ENCODE assay signal across 8 cellular contexts in the genomic region with DNA sequence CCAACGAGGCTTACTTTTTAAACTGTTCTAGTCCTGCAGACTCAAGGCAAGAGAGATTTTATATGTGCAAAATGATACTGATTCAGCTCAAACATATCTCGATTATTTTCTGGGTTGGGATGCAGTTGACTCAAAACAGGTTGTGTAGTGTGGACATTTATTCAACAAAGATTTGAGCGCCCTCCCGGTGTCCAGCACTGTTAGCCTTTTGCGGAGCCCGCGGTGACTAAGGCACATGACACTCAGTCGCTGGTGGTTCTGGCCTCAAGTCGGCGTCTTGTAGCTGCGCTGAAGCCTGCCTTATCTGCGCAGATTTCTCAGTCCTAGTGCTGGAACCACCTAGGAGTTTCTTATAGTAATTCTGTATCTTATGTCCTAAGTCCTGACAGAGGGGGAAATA. TPM values are rescaled to one million over a fixed set of nuclear protein-coding genes. Genes with fewer than 3 reads are reported as not detected.
DNase-seq lines count a peak whose midpoint lies in the region; ATAC-seq and TF ChIP-seq lines count a peak whose summit lies in the region.

No MANE protein-coding gene starts in this region.

- H3K36me3 Mint-ChIP-seq in T-helper 2 cell treated with Interferon-gamma antibody and Interleukin-4, amounts not matched to agents 5 μg/mL and 100 μg/mL, for 36 hours (ENCODE audit: low read depth): peaks cover 1% of the 10 kb centered on the region

- H3K27ac Mint-ChIP-seq in T-helper 2 cell treated with Interferon-gamma antibody and Interleukin-4, amounts not matched to agents 5 μg/mL and 100 μg/mL, for 36 hours: no peak overlapping the region

- H3K9me3 Mint-ChIP-seq in T-helper 2 cell treated with Interferon-gamma antibody and Interleukin-4, amounts not matched to agents 5 μg/mL and 100 μg/mL, for 36 hours: no peaks in the 10 kb centered on the region

- H3K4me3 Mint-ChIP-seq in T-helper 2 cell treated with Interferon-gamma antibody and Interleukin-4, amounts not matched to agents 5 μg/mL and 100 μg/mL, for 36 hours: peak overlapping the region; percentile 67

- H3K27me3 ChIP-seq in brain microvascular endothelial cell (replicated peaks): no peaks in the 10 kb centered on the region
- peaks cover 38% of the 10 kb centered on the region for H3K27me3 ChIP-seq in iPS-15b (ENCODE audit: control insufficient read depth, insufficient read depth, low read length)
- no peaks in the 10 kb centered on the region for H3K27me3 ChIP-seq in rectal smooth muscle tissue (ENCODE audit: control insufficient read depth, insufficient read depth, low read length)

- no peak overlapping the region for H3K27ac ChIP-seq in brain microvascular endothelial cell
- no peak overlapping the region for H3K27ac ChIP-seq in rectal smooth muscle tissue (ENCODE audit: low read depth, low read length)

- ATAC-seq in GM21619 (IDR thresholded peaks at IDR 0.05; ENCODE audit: unreplicated experiment) (no peak), HG03108 (IDR thresholded peaks at IDR 0.05; ENCODE audit: unreplicated experiment) (no peak)

- H3K4me1 Mint-ChIP-seq in T-helper 2 cell treated with Interferon-gamma antibody and Interleukin-4, amounts not matched to agents 5 μg/mL and 100 μg/mL, for 36 hours (ENCODE audit: low read depth): peaks cover 7% of the 10 kb centered on the region

- no peaks in the 10 kb centered on the region for H3K36me3 ChIP-seq in brain microvascular endothelial cell (replicated peaks)
- no peaks in the 10 kb centered on the region for H3K36me3 ChIP-seq in iPS-15b (ENCODE audit: control insufficient read depth, insufficient read depth, low read length)
- no peaks in the 10 kb centered on the region for H3K36me3 ChIP-seq in rectal smooth muscle tissue (ENCODE audit: control insufficient read depth, insufficient read depth, low read length)

- H3K27me3 Mint-ChIP-seq in T-helper 2 cell treated with Interferon-gamma antibody and Interleukin-4, amounts not matched to agents 5 μg/mL and 100 μg/mL, for 36 hours (ENCODE audit: low read depth): peaks cover 53% of the 10 kb centered on the region

- in situ Hi-C loops in brain microvascular endothelial cell (cut with HindIII; ENCODE audit: low pct_ligation_motif_present, low sequenced_read_pairs): no loop called here

- no peak for DNase-seq in T-helper 2 cell treated with Interferon-gamma antibody and Interleukin-4, amounts not matched to agents 5 μg/mL and 100 μg/mL, for 36 hours (ENCODE audit: low spot score)
- DNase-seq in T-helper 2 cell (no peak), NCI-H460 (ENCODE audit: extremely low read depth, low read depth) (peak; percentile 70), brain microvascular endothelial cell (peak; percentile 82)

- peak; percentile 59 for TF ChIP-seq CTCF in brain microvascular endothelial cell (IDR thresholded peaks at IDR 0.05; ENCODE audit: low read depth, low read length, missing control alignments)

- H3K4me3 ChIP-seq in brain microvascular endothelial cell (ENCODE audit: low read depth, low read length) (peak overlapping the region; percentile 87), iPS-15b (ENCODE audit: low read depth, low read length) (peak overlapping the region; percentile 87), rectal smooth muscle tissue (ENCODE audit: low read length) (peak overlapping the region; percentile 91)

- H3K9ac ChIP-seq in iPS-15b (ENCODE audit: low read depth, low read length) (peak overlapping the region; percentile 26), rectal smooth muscle tissue (ENCODE audit: low read length) (no peak overlapping the region)

- no peaks in the 10 kb centered on the region for H3K9me3 ChIP-seq in iPS-15b (ENCODE audit: control insufficient read depth, insufficient read depth, low read length)

- H3K4me1 ChIP-seq in iPS-15b (ENCODE audit: control insufficient read depth, insufficient read depth, low read length) (peaks cover 19% of the 10 kb centered on the region), rectal smooth muscle tissue (ENCODE audit: control insufficient read depth, insufficient read depth, low read length) (peaks cover 3% of the 10 kb centered on the region)

RNA-seq across cellular contexts. Expression of gene CADPS2, which starts 0.9 kb away (rescaled TPM):
- total RNA-seq in NCI-H460 (2014; rRNA removed; shearing (Covaris generic)): 17.2 and 18.0 TPM in 2 replicates
- 13.8 and 14.3 TPM in 2 replicates for polyA plus RNA-seq in NCI-H460 (2014; cell fraction: nucleus; rRNA removed)

Comparison
In these comparisons a context has a peak if more than half of its experiments do, and no peak if none do; other contexts are left out.
1. DNase-seq: peak in NCI-H460 (single experiment) and brain microvascular endothelial cell (single experiment); none in T-helper 2 cell treated with Interferon-gamma antibody and Interleukin-4, amounts not matched to agents 5 μg/mL and 100 μg/mL, for 36 hours (single experiment) and T-helper 2 cell (0 of 5).
2. Peak in every context shown above with its lines, with median percentiles within 50 percentile points of each other: H3K4me3 ChIP-seq.